ENCODE assay signal across 1 cellular context in the genomic region with DNA sequence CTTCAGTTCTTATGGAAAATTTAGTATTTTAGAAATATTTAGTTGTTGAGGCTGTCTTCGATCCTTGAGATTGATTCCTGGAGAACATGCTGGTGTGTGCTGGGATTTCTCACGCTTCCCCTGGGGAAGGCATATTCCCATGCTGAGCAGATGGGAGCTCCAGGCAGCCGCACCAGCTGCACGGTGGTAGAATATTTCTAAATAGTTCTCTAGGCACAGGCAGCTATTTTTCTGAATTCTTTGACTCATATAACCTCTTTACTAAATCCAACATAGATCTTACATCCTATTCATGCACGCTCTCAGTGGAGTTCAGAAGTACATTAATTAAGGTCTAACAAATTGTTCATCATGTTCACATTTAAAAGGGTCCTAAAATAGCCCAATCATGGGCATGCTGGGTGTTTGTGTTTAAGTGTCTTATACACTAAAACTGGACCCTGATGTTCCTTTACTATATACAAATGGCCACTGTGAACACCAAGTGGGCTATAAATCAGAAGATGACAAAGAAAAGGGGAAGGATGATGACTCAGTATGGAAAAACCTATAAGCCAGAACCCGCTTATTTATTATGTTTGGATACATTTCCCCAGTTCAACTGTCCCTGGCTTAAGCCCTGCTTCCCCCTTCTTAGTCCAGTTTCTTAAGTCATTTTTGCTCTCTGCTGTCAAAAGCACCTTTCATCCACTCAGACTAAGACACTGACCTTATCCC.
TF ChIP-seq lines count a peak whose summit lies in the region.

No MANE protein-coding gene starts in this region.

TF ChIP-seq in K562, 482 proteins besides CTCF, POLR2A, EP300 and RAD21 (continued from another document):
- TF ChIP-seq PKNOX1 (IDR thresholded peaks at IDR 0.05) (peak; percentile 35; the same call in 1 of the 2 replicates), FOSL1 (tag; conservative IDR thresholded peaks at IDR 0.05) (0 out of 2 replicates have a peak, but pooled peaks have one; percentile 10), XRCC5 (IDR thresholded peaks at IDR 0.05; ENCODE audit: low read depth, low read length) (no peak), MEIS2 (IDR thresholded peaks at IDR 0.05; ENCODE audit: partially characterized antibody) (peak; percentile 72), RNF219 (CRISPR knock-in tag; IDR thresholded peaks at IDR 0.05) (no peak)
- TF ChIP-seq, protein P1, sequence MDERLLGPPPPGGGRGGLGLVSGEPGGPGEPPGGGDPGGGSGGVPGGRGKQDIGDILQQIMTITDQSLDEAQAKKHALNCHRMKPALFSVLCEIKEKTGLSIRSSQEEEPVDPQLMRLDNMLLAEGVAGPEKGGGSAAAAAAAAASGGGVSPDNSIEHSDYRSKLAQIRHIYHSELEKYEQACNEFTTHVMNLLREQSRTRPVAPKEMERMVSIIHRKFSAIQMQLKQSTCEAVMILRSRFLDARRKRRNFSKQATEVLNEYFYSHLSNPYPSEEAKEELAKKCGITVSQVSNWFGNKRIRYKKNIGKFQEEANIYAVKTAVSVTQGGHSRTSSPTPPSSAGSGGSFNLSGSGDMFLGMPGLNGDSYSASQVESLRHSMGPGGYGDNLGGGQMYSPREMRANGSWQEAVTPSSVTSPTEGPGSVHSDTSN (CRISPR knock-in tag; IDR thresholded peaks at IDR 0.05; ENCODE audit: low read depth): no peak
- TF ChIP-seq, protein P1 (tag; conservative IDR thresholded peaks at IDR 0.05; ENCODE audit: low read depth): 0 out of 2 replicates have a peak, but pooled peaks have one; percentile 18
